ENCODE assay signal across 11 cellular contexts in genomic region chr11:121521145-121522042, GRCh38.
A peak's percentile ranks its signal among the peaks of the same experiment; 100 is the strongest.
DNase-seq lines count a peak whose midpoint lies in the region; ATAC-seq and TF ChIP-seq lines count a peak whose summit lies in the region.
"Had no signal": no experiment of that assay in that cellular context is flagged by ENCODE, and none has a peak within 500 bp of the region (broad histone marks: within the 10 kb centered on the region; RNA-seq: fewer than 3 reads in every experiment).

No MANE protein-coding gene starts in this region.

- H2BK5ac ChIP-seq in IMR-90 (ENCODE audit: low read depth, low read length, poor library complexity, severe bottlenecking) = no peak overlapping the region

- CTCF ChIA-PET in IMR-90 (lab: Yijun Ruan, JAX) = interaction anchor here (1.3 kb wide), 1 partner anchor 12 kb away, joined by 6 read pairs; no protein-coding TSS in a partner anchor
- CTCF ChIA-PET in naive thymus-derived CD4-positive, alpha-beta T cell (lab: Charles Lee) = no interaction called here

- H4K8ac ChIP-seq in IMR-90 (ENCODE audit: low read depth in 2 of 2, low read length in 2 of 2) = no peak overlapping the region

- H3K9ac ChIP-seq in IMR-90 (ENCODE audit: low read depth, low read length) = no peak overlapping the region

- no peak overlapping the region for H4K5ac ChIP-seq in IMR-90 (ENCODE audit: low read depth, low read length)

- POLR2A ChIA-PET in IMR-90 (lab: Charles Lee; ENCODE audit: unreplicated experiment) = no interaction called here
- POLR2A ChIA-PET in naive thymus-derived CD4-positive, alpha-beta T cell (lab: Charles Lee) = interaction anchor here (1.0 to 1.2 kb wide), 2 partner anchors 7 to 53 kb away, joined by 3 to 4 read pairs; no protein-coding TSS in a partner anchor

- DNase-seq in GM10266 (ENCODE audit: extremely low spot score) = peak; percentile 11
- DNase-seq in IMR-90 = peak; percentile 8
- DNase-seq in activated CD8-positive, alpha-beta memory T cell treated with anti-CD3 and anti-CD28 coated beads, Interleukin-2, amount 50 U/mL, for 48 hours = peak; percentile 45
- DNase-seq in naive thymus-derived CD4-positive, alpha-beta T cell = no peak
- DNase-seq in glomerular visceral epithelial cell (ENCODE audit: extremely low spot score) = no peak
- no peak for DNase-seq in kidney glomerular epithelial cell (lab: John Stamatoyannopoulos, UW)
- no peak for DNase-seq in SJCRH30
- DNase-seq: NCI-H1930, SHP77 had no signal

- H3K4me1 Mint-ChIP-seq in naive thymus-derived CD4-positive, alpha-beta T cell = peaks cover 25 to 53% (median 41%) of the 10 kb centered on the region in 7 donors
- H3K4me1 Mint-ChIP-seq: mesothelial cell of epicardium had no signal

- TF ChIP-seq POLR2A in IMR-90 (IDR thresholded peaks at IDR 0.05; ENCODE audit: low read depth, low read length) = no peak

- H3K4me1 ChIP-seq in IMR-90 (ENCODE audit: control insufficient read depth, insufficient read depth, low read length) (peaks cover 3% of the 10 kb centered on the region), SJCRH30 (no peaks in the 10 kb centered on the region)
- peaks cover 0 to 2% of the 10 kb centered on the region in 2 donors for H3K4me1 ChIP-seq in naive thymus-derived CD4-positive, alpha-beta T cell (ENCODE audit: control insufficient read depth in 2 of 2, insufficient read depth in 2 of 2, low read length in 2 of 2)

- H3K4me3 ChIP-seq in IMR-90 (ENCODE audit: insufficient read depth, low read depth, low read length) (no peak overlapping the region), SJCRH30 (no peak overlapping the region)
- H3K4me3 ChIP-seq in naive thymus-derived CD4-positive, alpha-beta T cell (ENCODE audit: low read length) = no peak overlapping the region

- H3K23ac ChIP-seq in IMR-90 (ENCODE audit: low read depth, low read length) = no peak overlapping the region

- H3K4ac ChIP-seq in IMR-90 (ENCODE audit: low read depth, low read length) = no peak overlapping the region

- H3K18ac ChIP-seq in IMR-90 (ENCODE audit: low read depth, low read length) = no peak overlapping the region; the same call in 1 of the 2 replicates

- no peak overlapping the region for H2BK20ac ChIP-seq in IMR-90 (ENCODE audit: low read depth, low read length)

- intact Hi-C loops in IMR-90 (cut with micrococcal nuclease) = no loop called here
- intact Hi-C loops in naive thymus-derived CD4-positive, alpha-beta T cell (cut with micrococcal nuclease) = no loop called here

- TF ChIP-seq RAD21 in IMR-90 (IDR thresholded peaks at IDR 0.05; ENCODE audit: low read length) = no peak

- TF ChIP-seq CTCF in GM10266 (IDR thresholded peaks at IDR 0.05; ENCODE audit: control insufficient read depth, insufficient read depth, low read depth, missing control alignments) = no peak
- TF ChIP-seq CTCF in IMR-90 (conservative IDR thresholded peaks at IDR 0.05; ENCODE audit: low read depth, low read length) = no peak

- H3K27me3 ChIP-seq in IMR-90 (ENCODE audit: control insufficient read depth, insufficient read depth, low read length) (no peaks in the 10 kb centered on the region), SJCRH30 (no peaks in the 10 kb centered on the region)
- H3K27me3 ChIP-seq in naive thymus-derived CD4-positive, alpha-beta T cell (ENCODE audit: control insufficient read depth in 2 of 2, insufficient read depth in 2 of 2, low read length in 2 of 2) = no peaks in the 10 kb centered on the region

- H2AK5ac ChIP-seq in IMR-90 (ENCODE audit: low read depth, low read length) = no peak overlapping the region

- peaks cover 3% of the 10 kb centered on the region; the same call in 1 of the 2 replicates for H3K9me3 ChIP-seq in IMR-90 (ENCODE audit: control insufficient read depth, insufficient read depth, low read length)
- no peaks in the 10 kb centered on the region for H3K9me3 ChIP-seq in naive thymus-derived CD4-positive, alpha-beta T cell (ENCODE audit: control insufficient read depth in 2 of 3, low read length in 3 of 3)
- H3K9me3 ChIP-seq in SJCRH30 (replicated peaks) = no peaks in the 10 kb centered on the region

- no peak overlapping the region for H2BK120ac ChIP-seq in IMR-90 (ENCODE audit: low read depth, low read length)

- no peak overlapping the region; the same call in 1 of the 2 replicates for H3K14ac ChIP-seq in IMR-90 (replicated peaks; ENCODE audit: low read depth, low read length)

- no peak overlapping the region for H3K4me2 ChIP-seq in IMR-90 (ENCODE audit: low read depth, low read length)

- H3K79me1 ChIP-seq in IMR-90 (ENCODE audit: low read depth in 1 of 2, low read length in 2 of 2) = no peaks in the 10 kb centered on the region

- BruUV-seq in IMR-90 (replicated peaks; lab: Mats Ljungman, UMichigan) = no TSS peak

- H3K36me3 ChIP-seq in IMR-90 (ENCODE audit: control insufficient read depth, insufficient read depth, low read length) (no peaks in the 10 kb centered on the region), SJCRH30 (no peaks in the 10 kb centered on the region)
- H3K36me3 ChIP-seq in naive thymus-derived CD4-positive, alpha-beta T cell (ENCODE audit: control insufficient read depth in 2 of 3, insufficient read depth in 3 of 3, low read length in 3 of 3) = peaks cover 12 to 90% (median 37%) of the 10 kb centered on the region in 3 experiments

- no peak overlapping the region for H3K56ac ChIP-seq in IMR-90 (ENCODE audit: extremely low read depth, insufficient read depth, low read length)

- dilution Hi-C loops in IMR-90 (cut with HindIII; ENCODE audit: low sequenced_read_pairs, unreplicated experiment) = no loop called here

- no peak overlapping the region for H4K91ac ChIP-seq in IMR-90 (ENCODE audit: insufficient read depth, low read depth, low read length)

- peaks cover 0 to 22% (median 5%) of the 10 kb centered on the region in 11 donors for H3K9me3 Mint-ChIP-seq in naive thymus-derived CD4-positive, alpha-beta T cell

- no peaks in the 10 kb centered on the region for H3K27me3 Mint-ChIP-seq in naive thymus-derived CD4-positive, alpha-beta T cell

- H3K27ac ChIP-seq in IMR-90 (ENCODE audit: insufficient read depth, low read length) (no peak overlapping the region), SJCRH30 (no peak overlapping the region)
- H3K27ac ChIP-seq in naive thymus-derived CD4-positive, alpha-beta T cell (ENCODE audit: low read depth, low read length) = peak overlapping the region; percentile 32

- in situ Hi-C loops in IMR-90 (cut with MboI; ENCODE audit: low sequenced_read_pairs) = no loop called here

- peaks cover 27 to 87% (median 70%) of the 10 kb centered on the region in 5 donors for H3K36me3 Mint-ChIP-seq in naive thymus-derived CD4-positive, alpha-beta T cell

- H3K27ac Mint-ChIP-seq in naive thymus-derived CD4-positive, alpha-beta T cell = peak overlapping the region; percentile 12 to 84 (median 49)
- H3K27ac Mint-ChIP-seq: mesothelial cell of epicardium had no signal

- H2AFZ ChIP-seq in IMR-90 (replicated peaks; ENCODE audit: low read length, poor library complexity) = no peak overlapping the region

- H3K4me3 Mint-ChIP-seq in naive thymus-derived CD4-positive, alpha-beta T cell = no peak overlapping the region
- H3K4me3 Mint-ChIP-seq: mesothelial cell of epicardium had no signal

- no peaks in the 10 kb centered on the region for H4K20me1 ChIP-seq in IMR-90 (ENCODE audit: insufficient read depth, low read length)

- no CpG with 5 or more reads among the region's 4 CpGs for WGBS in IMR-90 (ENCODE audit: extremely low coverage in 2 of 2, insufficient read length in 1 of 2), 2 experiments

- no peak overlapping the region for H2AK9ac ChIP-seq in IMR-90 (replicated peaks; ENCODE audit: low read depth, low read length, poor library complexity)

- 0 out of 2 replicates have a peak, but pooled peaks cover 4% of the 10 kb centered on the region for H3K9me1 ChIP-seq in IMR-90 (ENCODE audit: insufficient read depth, low read length)

- no peak overlapping the region for H2BK15ac ChIP-seq in IMR-90 (ENCODE audit: low read depth, low read length)

- ATAC-seq in IMR-90 (ENCODE audit: low read depth) (no peak), GM18861 (IDR thresholded peaks at IDR 0.05; ENCODE audit: unreplicated experiment) (no peak)
- ATAC-seq in naive thymus-derived CD4-positive, alpha-beta T cell = no peak

TF ChIP-seq in IMR-90, 13 proteins besides CTCF, POLR2A, EP300 and RAD21:
- TF ChIP-seq NFE2L2 (IDR thresholded peaks at IDR 0.05; ENCODE audit: low read depth, low read length) = no peak

Comparison
In these comparisons a context has a peak if more than half of its experiments do, and no peak if none do; other contexts are left out.
1. DNase-seq: peak in GM10266 (single experiment), IMR-90 (single experiment) and activated CD8-positive, alpha-beta memory T cell treated with anti-CD3 and anti-CD28 coated beads, Interleukin-2, amount 50 U/mL, for 48 hours (single experiment); none in naive thymus-derived CD4-positive, alpha-beta T cell (0 of 9), glomerular visceral epithelial cell (single experiment), kidney glomerular epithelial cell (single experiment) and SJCRH30 (0 of 2).